ENCODE assay signal across 13 cellular contexts in the genomic region with DNA sequence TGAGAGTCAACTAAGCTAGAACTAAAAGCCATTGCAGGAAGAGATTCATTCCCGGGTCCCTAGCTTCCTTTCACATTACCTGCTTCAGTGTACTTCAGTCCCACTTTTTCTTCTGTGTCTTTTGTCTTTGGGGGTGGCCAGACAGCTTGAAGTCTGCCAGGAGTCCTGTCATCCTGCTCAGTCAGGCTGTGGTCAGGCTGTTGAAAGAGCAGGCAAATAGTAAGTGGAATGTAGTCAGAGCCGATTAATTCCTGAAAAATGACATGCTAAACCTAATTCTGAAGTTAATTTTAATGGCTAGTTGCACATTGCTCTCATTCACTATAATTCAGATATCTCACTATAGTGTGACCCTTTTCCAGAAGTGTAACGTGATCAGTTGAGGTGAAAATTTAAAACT.
DNase-seq lines count a peak whose midpoint lies in the region; ATAC-seq and TF ChIP-seq lines count a peak whose summit lies in the region.
"Had no signal": no experiment of that assay in that cellular context is flagged by ENCODE, and none has a peak within 500 bp of the region (broad histone marks: within the 10 kb centered on the region; RNA-seq: fewer than 3 reads in every experiment).

No MANE protein-coding gene starts in this region.

- no peaks in the 10 kb centered on the region for H3K9me3 Mint-ChIP-seq in stimulated activated naive B cell treated with anti-CD40 and anti-IgM and Interleukin-4, amounts not matched to agents 10 μg/mL and 1 μg/mL and 100 μg/mL, for 72 hours

- H3K27me3 Mint-ChIP-seq in stimulated activated naive B cell treated with anti-CD40 and anti-IgM and Interleukin-4, amounts not matched to agents 10 μg/mL and 1 μg/mL and 100 μg/mL, for 72 hours: peaks cover 27 to 39% of the 10 kb centered on the region in 2 donors

- no peak overlapping the region for H3K4me3 Mint-ChIP-seq in stimulated activated naive B cell treated with anti-CD40 and anti-IgM and Interleukin-4, amounts not matched to agents 10 μg/mL and 1 μg/mL and 100 μg/mL, for 72 hours

- ATAC-seq in SK-N-SH treated with all-trans-retinoic acid at 6 μM for 48 hours (peak; percentile 14), GM19455 (IDR thresholded peaks at IDR 0.05; ENCODE audit: unreplicated experiment) (no peak), GM18519 (IDR thresholded peaks at IDR 0.05; ENCODE audit: low FRiP score, unreplicated experiment) (no peak)
- ATAC-seq in stimulated activated naive B cell treated with anti-CD40 and anti-IgM and Interleukin-4, amounts not matched to agents 10 μg/mL and 1 μg/mL and 100 μg/mL, for 72 hours (replicated peaks): no peak

- H3K4me3 ChIP-seq in fibroblast of villous mesenchyme (ENCODE audit: low read depth, low read length): no peak overlapping the region

- TF ChIP-seq CTCF in fibroblast of villous mesenchyme (IDR thresholded peaks at IDR 0.05; ENCODE audit: insufficient read depth, low read depth, low read length): no peak

- peak; percentile 35 for DNase-seq in H4 (ENCODE audit: low spot score)
- peak; percentile 25 for DNase-seq in fibroblast of villous mesenchyme (ENCODE audit: low read depth)
- no peak for DNase-seq in stimulated activated naive B cell treated with anti-CD40 and anti-IgM and Interleukin-4, amounts not matched to agents 10 μg/mL and 1 μg/mL and 100 μg/mL, for 72 hours
- DNase-seq in posterior cingulate gyrus: no peak
- DNase-seq: activated CD8-positive, alpha-beta memory T cell treated with anti-CD3 and anti-CD28 coated beads, Interleukin-2, amount 50 U/mL, for 4 hours; amygdala; COR-L47; Karpas-422; NCI-H2227 treated with DMSO at 0.1 percent for 48 hours; stimulated activated CD4-positive, alpha-beta T cell treated with anti-CD3 and anti-CD28 coated beads, Interleukin-15, amount 100 ng/mL, for 24 hours had no signal

- H3K27ac Mint-ChIP-seq in stimulated activated naive B cell treated with anti-CD40 and anti-IgM and Interleukin-4, amounts not matched to agents 10 μg/mL and 1 μg/mL and 100 μg/mL, for 72 hours: peak overlapping the region; percentile 37

- intact Hi-C loops in posterior cingulate gyrus (cut with DNase I): loop anchor here (5.0 kb wide), 1 partner anchor 33 kb away; no protein-coding TSS in a partner anchor

- H3K36me3 Mint-ChIP-seq in stimulated activated naive B cell treated with anti-CD40 and anti-IgM and Interleukin-4, amounts not matched to agents 10 μg/mL and 1 μg/mL and 100 μg/mL, for 72 hours: no peaks in the 10 kb centered on the region

- peaks cover 11 to 20% of the 10 kb centered on the region in 2 donors for H3K4me1 Mint-ChIP-seq in stimulated activated naive B cell treated with anti-CD40 and anti-IgM and Interleukin-4, amounts not matched to agents 10 μg/mL and 1 μg/mL and 100 μg/mL, for 72 hours

TF ChIP-seq in SK-N-SH treated with all-trans-retinoic acid at 6 μM for 48 hours, 23 proteins besides CTCF, POLR2A, EP300 and RAD21:
- TF ChIP-seq BACH2 (CRISPR knock-in tag; IDR thresholded peaks at IDR 0.05; ENCODE audit: borderline replicate concordance) (no peak), ISL1 (CRISPR knock-in tag; IDR thresholded peaks at IDR 0.05) (peak; percentile 69)

Comparison
In these comparisons a context has a peak if more than half of its experiments do, and no peak if none do; other contexts are left out.
1. DNase-seq: peak in H4 (single experiment) and fibroblast of villous mesenchyme (single experiment); none in stimulated activated naive B cell treated with anti-CD40 and anti-IgM and Interleukin-4, amounts not matched to agents 10 μg/mL and 1 μg/mL and 100 μg/mL, for 72 hours (single experiment) and posterior cingulate gyrus (0 of 10).